8 cellular contexts compared by ENCODE assay signal in the genomic region with DNA sequence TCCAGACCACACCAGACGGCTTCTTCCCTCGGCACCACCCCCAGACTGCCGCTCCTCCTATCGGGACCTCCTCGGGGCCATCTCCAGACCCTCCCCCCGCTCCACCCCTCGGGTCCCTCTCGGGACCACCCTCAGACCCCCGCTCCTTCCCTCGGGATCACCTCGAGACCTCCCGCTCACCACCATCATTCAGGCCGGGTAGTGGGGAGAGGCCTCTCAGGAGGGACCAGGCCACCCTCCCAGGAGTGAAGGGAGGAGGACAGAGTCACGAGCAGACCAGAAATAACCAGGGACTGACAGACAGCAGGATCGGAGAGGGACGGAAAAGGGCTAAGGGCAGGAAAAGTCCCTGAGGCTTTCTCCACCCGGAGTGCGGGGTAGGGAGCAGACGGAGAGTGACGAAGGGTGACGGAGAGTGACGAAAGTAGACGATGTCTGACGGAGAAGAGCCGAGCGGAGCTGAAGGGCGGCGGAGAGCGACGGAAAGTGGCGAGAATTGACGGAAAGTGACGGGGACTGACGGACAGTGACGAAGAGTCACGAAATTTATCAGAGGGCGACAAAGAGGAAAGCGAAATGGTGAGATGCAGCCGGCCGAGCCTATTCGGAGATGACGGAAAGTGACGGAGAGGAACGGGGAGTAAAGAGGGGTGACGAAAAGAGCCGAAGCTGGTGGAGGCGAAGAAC.
A peak's percentile ranks its signal among the peaks of the same experiment; 100 is the strongest.
DNase-seq lines count a peak whose midpoint lies in the region; ATAC-seq, FAIRE-seq and TF ChIP-seq lines count a peak whose summit lies in the region.
"Not testable (repeated sequence)": the region's sequence is repeated elsewhere in the genome, so short reads cannot be mapped to it uniquely, and the experiment has no call there.

No MANE protein-coding gene starts in this region.

- H3K36me3 Mint-ChIP-seq in activated naive CD4-positive, alpha-beta T cell treated with anti-CD3 and anti-CD28 coated beads, Interleukin-2, amount 50 U/mL, for 72 hours; progenitor cell of endocrine pancreas (ENCODE audit: insufficient read depth): not testable (repeated sequence)

- not testable (repeated sequence) for H3K27ac Mint-ChIP-seq in activated naive CD4-positive, alpha-beta T cell treated with anti-CD3 and anti-CD28 coated beads, Interleukin-2, amount 50 U/mL, for 72 hours; progenitor cell of endocrine pancreas

- not testable (repeated sequence) for TF ChIP-seq POLR2A in heart left ventricle (IDR thresholded peaks at IDR 0.05)

- not testable (repeated sequence) for H3K4me3 Mint-ChIP-seq in progenitor cell of endocrine pancreas (ENCODE audit: low read depth)

- H3K4me3 ChIP-seq in BE2C (ENCODE audit: low read depth, low read length) = not testable (repeated sequence)
- peak overlapping the region in 2 of 12 donors; percentile 20 to 33 for H3K4me3 ChIP-seq in heart left ventricle

- ATAC-seq in HG02571 (IDR thresholded peaks at IDR 0.05; ENCODE audit: unreplicated experiment) = peak; percentile 96
- ATAC-seq in HG03175 (IDR thresholded peaks at IDR 0.05; ENCODE audit: unreplicated experiment) = peak; percentile 63
- peak; percentile 87 to 92 for ATAC-seq in activated naive CD4-positive, alpha-beta T cell treated with anti-CD3 and anti-CD28 coated beads, Interleukin-2, amount 50 U/mL, for 72 hours
- ATAC-seq in heart left ventricle = peak; percentile 94 to 97 (median 96)

- WGBS in heart left ventricle, 4 donors = 20 to 87% (median 63%) methylated on average over 10 to 20 of the region's 47 CpGs; no CpG with 5 or more reads in 1 of the 4 donors

- not testable (repeated sequence) for H3K4me1 ChIP-seq in BE2C, heart left ventricle

- DNase-seq in BE2C (peak; percentile 71), T-helper 2 cell (peak in 3 of 5 experiments; percentile 11 to 69 (median 39)), heart left ventricle (peak in 2 of 5 donors; percentile 68 to 78), progenitor cell of endocrine pancreas (ENCODE audit: low spot score, unreplicated experiment) (peak; percentile 36)
- not testable (repeated sequence) for DNase-seq in GM19239 (ENCODE audit: insufficient read length, low spot score)
- peak; percentile 48 to 60 for DNase-seq in activated naive CD4-positive, alpha-beta T cell treated with anti-CD3 and anti-CD28 coated beads, Interleukin-2, amount 50 U/mL, for 72 hours (ENCODE audit: low spot score in 2 of 2)

- H3K4me1 Mint-ChIP-seq in progenitor cell of endocrine pancreas (ENCODE audit: low read depth) = not testable (repeated sequence)

- H3K9me3 Mint-ChIP-seq in activated naive CD4-positive, alpha-beta T cell treated with anti-CD3 and anti-CD28 coated beads, Interleukin-2, amount 50 U/mL, for 72 hours; progenitor cell of endocrine pancreas (ENCODE audit: low read depth): not testable (repeated sequence)

- not testable (repeated sequence) for TF ChIP-seq CTCF in BE2C (IDR thresholded peaks at IDR 0.05; ENCODE audit: low read depth, low read length); heart left ventricle (IDR thresholded peaks at IDR 0.05); progenitor cell of endocrine pancreas (IDR thresholded peaks at IDR 0.05; ENCODE audit: unreplicated experiment)

- intact Hi-C loops in heart left ventricle (cut with DNase I) = not testable (repeated sequence)

- not testable (repeated sequence) for H3K27me3 ChIP-seq in BE2C, heart left ventricle

- H3K27ac ChIP-seq in heart left ventricle = not testable (repeated sequence)

- peak; percentile 88 for FAIRE-seq in GM19239 (lab: Jason Lieb, UNC)

- not testable (repeated sequence) for H3K9me3 ChIP-seq in BE2C, heart left ventricle

- not testable (repeated sequence) for H3K27me3 Mint-ChIP-seq in progenitor cell of endocrine pancreas

- H3K36me3 ChIP-seq in BE2C, heart left ventricle: not testable (repeated sequence)
